ENCODE assay signal across 14 cellular contexts in the genomic region with DNA sequence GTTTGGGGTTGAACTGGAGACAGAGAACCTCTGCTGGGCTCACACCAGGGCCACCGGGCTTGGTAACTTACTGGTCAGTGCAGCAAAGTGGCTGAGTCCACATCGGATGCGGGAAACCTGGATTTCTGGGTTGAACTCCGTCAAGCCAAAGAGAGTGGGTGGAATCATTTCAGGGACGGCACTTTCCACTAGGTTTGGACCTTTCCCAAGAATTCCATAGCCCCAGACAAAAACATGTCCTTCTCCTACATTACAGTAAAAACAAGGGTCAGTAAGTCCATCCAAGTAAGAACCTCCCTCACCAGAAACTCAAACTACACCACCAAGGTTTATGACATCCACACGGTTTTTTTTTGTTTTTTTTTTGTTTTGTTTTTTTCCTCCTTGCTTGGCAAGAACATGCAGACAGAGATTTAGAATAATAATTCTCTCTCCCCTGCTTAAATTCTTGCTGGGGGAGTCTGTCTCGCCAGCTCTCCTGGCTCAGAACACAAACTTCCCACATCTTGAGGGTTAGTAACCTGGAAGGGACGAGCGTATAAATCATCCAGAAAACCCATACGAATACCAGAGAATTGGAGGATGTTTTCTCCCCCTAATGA. TPM values are rescaled to one million over a fixed set of nuclear protein-coding genes. Genes with fewer than 3 reads are reported as not detected.
DNase-seq lines count a peak whose midpoint lies in the region; ATAC-seq and TF ChIP-seq lines count a peak whose summit lies in the region.
"Had no signal": no experiment of that assay in that cellular context is flagged by ENCODE, and none has a peak within 500 bp of the region (broad histone marks: within the 10 kb centered on the region; RNA-seq: fewer than 3 reads in every experiment).

No MANE protein-coding gene starts in this region.

- no TSS peak for BruUV-seq in MCF 10A (replicated peaks; lab: Mats Ljungman, UMichigan)

- in situ Hi-C loops in GM13977 (cut with MboI; ENCODE audit: low pct_unique_long_range_greater_than_20kb, low sequenced_read_pairs, unreplicated experiment): loop anchor here (25.0 kb wide), 1 partner anchor 481 kb away; no protein-coding TSS in a partner anchor

- TF ChIP-seq EP300 in gastroesophageal sphincter (IDR thresholded peaks at IDR 0.05): no peak

- H3K9me3 Mint-ChIP-seq in MCF 10A (ENCODE audit: unreplicated experiment): no peaks in the 10 kb centered on the region
- H3K9me3 Mint-ChIP-seq: activated T-cell treated with anti-CD3 and anti-CD28 coated beads, Interleukin-2, amount 50 U/mL, for 72 hours had no signal

- H3K36me3 ChIP-seq in breast epithelium (no peaks in the 10 kb centered on the region), gastroesophageal sphincter (peaks cover 0 to 98% of the 10 kb centered on the region in 2 donors), psoas muscle (ENCODE audit: insufficient read depth in 1 of 2, low read depth in 1 of 2) (peaks cover 3 to 88% of the 10 kb centered on the region in 2 donors)

- no peak overlapping the region for H3K27ac Mint-ChIP-seq in MCF 10A (ENCODE audit: low read depth, unreplicated experiment)
- H3K27ac Mint-ChIP-seq: activated T-cell treated with anti-CD3 and anti-CD28 coated beads, Interleukin-2, amount 50 U/mL, for 72 hours had no signal

- TF ChIP-seq POLR2A in breast epithelium (IDR thresholded peaks at IDR 0.05) (no peak), gastroesophageal sphincter (IDR thresholded peaks at IDR 0.05) (no peak)

- intact Hi-C loops in breast epithelium (cut with DNase I; ENCODE audit: low total_unique reads) (loop anchor here (5.0 kb wide), 1 partner anchor 946 kb away; no protein-coding TSS in a partner anchor), MCF 10A (cut with micrococcal nuclease) (no loop called here), psoas muscle (cut with DNase I) (no loop called here)

- CTCF ChIA-PET in MCF 10A (lab: Yijun Ruan, JAX): interaction anchor here (1.4 kb wide), 1 partner anchor 9 kb away, joined by 4 read pairs; no protein-coding TSS in a partner anchor

- 9 to 39% methylated on average over 5 to 10 of the region's 10 CpGs for WGBS in gastroesophageal sphincter (ENCODE audit: low coverage in 1 of 2), 2 donors
- 56 to 70% (median 62%) methylated on average over 10 of the region's 10 CpGs for WGBS in psoas muscle, 3 donors

- peaks cover 84% of the 10 kb centered on the region for H3K36me3 Mint-ChIP-seq in MCF 10A (ENCODE audit: insufficient read depth, unreplicated experiment)

- H3K9me3 ChIP-seq in breast epithelium: no peaks in the 10 kb centered on the region
- H3K9me3 ChIP-seq in gastroesophageal sphincter: no peaks in the 10 kb centered on the region
- H3K9me3 ChIP-seq in psoas muscle: no peaks in the 10 kb centered on the region
- H3K9me3 ChIP-seq: A549 had no signal

- no peaks in the 10 kb centered on the region for H3K27me3 ChIP-seq in breast epithelium
- H3K27me3 ChIP-seq in gastroesophageal sphincter: no peaks in the 10 kb centered on the region
- no peaks in the 10 kb centered on the region for H3K27me3 ChIP-seq in psoas muscle (ENCODE audit: insufficient read depth in 3 of 3, low read length in 2 of 3)

- no peak for TF ChIP-seq CTCF in breast epithelium (IDR thresholded peaks at IDR 0.05)
- TF ChIP-seq CTCF in MCF 10A (IDR thresholded peaks at IDR 0.05; ENCODE audit: unreplicated experiment): no peak
- TF ChIP-seq CTCF in gastroesophageal sphincter (IDR thresholded peaks at IDR 0.05): no peak
- no peak for TF ChIP-seq CTCF in psoas muscle (IDR thresholded peaks at IDR 0.05)
- no peak for TF ChIP-seq CTCF in GM13977 (IDR thresholded peaks at IDR 0.05; ENCODE audit: extremely low read depth, insufficient read depth, missing control alignments)

- peak overlapping the region in 1 of 3 donors; percentile 15 for H3K4me3 ChIP-seq in breast epithelium
- H3K4me3 ChIP-seq in gastroesophageal sphincter: no peak overlapping the region
- no peak overlapping the region for H3K4me3 ChIP-seq in psoas muscle
- H3K4me3 ChIP-seq: A549 had no signal

- H3K27ac ChIP-seq in breast epithelium: peak overlapping the region; percentile 67 to 90
- peak overlapping the region in 3 of 4 donors; percentile 72 to 82 (median 76) for H3K27ac ChIP-seq in gastroesophageal sphincter
- peak overlapping the region; percentile 77 for H3K27ac ChIP-seq in psoas muscle
- H3K27ac ChIP-seq: A549, VCaP had no signal

- POLR2A ChIA-PET in MCF 10A (lab: Yijun Ruan, JAX): no interaction called here

- H3K27me3 Mint-ChIP-seq in MCF 10A (ENCODE audit: insufficient read depth, unreplicated experiment): no peaks in the 10 kb centered on the region

- ATAC-seq in gastroesophageal sphincter (peak; percentile 75), psoas muscle (peak; percentile 9 to 21 (median 12))
- ATAC-seq: activated T-cell treated with anti-CD3 and anti-CD28 coated beads, Interleukin-2, amount 50 U/mL, for 72 hours had no signal

- peaks cover 0 to 4% of the 10 kb centered on the region in 2 donors for H3K4me1 ChIP-seq in breast epithelium
- H3K4me1 ChIP-seq in gastroesophageal sphincter: peaks cover 0 to 34% (median 9%) of the 10 kb centered on the region in 3 donors
- H3K4me1 ChIP-seq in psoas muscle: peaks cover 18% of the 10 kb centered on the region
- H3K4me1 ChIP-seq: A549 had no signal

- H3K4me1 Mint-ChIP-seq in MCF 10A (ENCODE audit: insufficient read depth, unreplicated experiment): no peaks in the 10 kb centered on the region

- H3K4me3 Mint-ChIP-seq in MCF 10A (ENCODE audit: unreplicated experiment): no peak overlapping the region
- H3K4me3 Mint-ChIP-seq: activated T-cell treated with anti-CD3 and anti-CD28 coated beads, Interleukin-2, amount 50 U/mL, for 72 hours had no signal

- DNase-seq in breast epithelium (ENCODE audit: low spot score in 2 of 2) (peak in 1 of 2 donors; percentile 57), MCF 10A (ENCODE audit: unreplicated experiment) (no peak), psoas muscle (no peak), NCI-H2171 treated with DMSO at 0.1 percent for 48 hours (lab: John Stamatoyannopoulos, UW) (no peak), GM13977 (ENCODE audit: low spot score) (no peak), C1 segment of cervical spinal cord (lab: John Stamatoyannopoulos, UW) (no peak), SW480 (ENCODE audit: low spot score) (no peak)
- DNase-seq: activated T-cell treated with anti-CD3 and anti-CD28 coated beads, Interleukin-2, amount 50 U/mL, for 72 hours; cerebellar nuclear complex; NCI-H510A; RPMI8226 had no signal

RNA-seq across cellular contexts. Expression of gene RCC1L, which starts 17.7 kb away (rescaled TPM):
- total RNA-seq in breast epithelium (10 to 100 TPM; 29.8 to 42.7 (median 36.9) TPM), MCF 10A (2022) (36.9 and 43.5 TPM in 2 replicates), gastroesophageal sphincter (10 to 100 TPM; 49.5 to 75.0 (median 60.8) TPM), psoas muscle (10 to 100 TPM; 67.7 to 77.1 (median 72.1) TPM)
- polyA plus RNA-seq in psoas muscle: 100 to 1,000 TPM in 1 of 3 donors, 10 to 100 TPM in 2; 52.3 to 123 (median 70.2) TPM

RNA-seq across cellular contexts. Expression of gene GTF2IRD2B, which starts 36.5 kb away (rescaled TPM):
- total RNA-seq in breast epithelium (100 to 1,000 TPM in 1 of 3 donors, 10 to 100 TPM in 2; 72.6 to 107 (median 73.7) TPM), MCF 10A (2022) (31.4 and 32.0 TPM in 2 replicates), gastroesophageal sphincter (100 to 1,000 TPM in 1 of 4 donors, 10 to 100 TPM in 3; 60.1 to 106 (median 71.2) TPM), psoas muscle (10 to 100 TPM; 26.7 to 50.1 (median 38.6) TPM)
- 10 to 100 TPM; 11.1 to 16.2 (median 14.4) TPM for polyA plus RNA-seq in psoas muscle
